Comparison of ENCODE assay signal across 21 cellular contexts in the genomic region with DNA sequence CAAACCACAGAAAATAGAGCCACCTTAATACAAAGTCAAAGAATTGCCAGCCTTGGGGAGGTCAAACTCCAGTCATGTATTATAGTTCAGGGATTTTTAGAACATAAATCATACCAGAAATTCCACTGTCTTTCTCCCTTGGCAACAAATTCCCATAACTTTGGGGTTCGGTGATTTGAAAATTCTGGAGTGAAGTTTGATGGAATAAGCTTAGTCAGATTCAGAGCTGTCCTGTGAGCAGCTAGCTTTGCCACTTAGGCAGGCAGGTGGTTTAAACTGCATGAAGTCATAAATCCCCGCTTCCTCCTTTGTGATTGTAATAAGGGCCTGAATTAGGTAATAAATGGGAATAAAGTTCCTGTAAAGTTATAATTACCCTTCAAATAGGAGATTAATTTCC.
"Had no signal": no experiment of that assay in that cellular context is flagged by ENCODE, and none has a peak within 500 bp of the region (broad histone marks: within the 10 kb centered on the region; RNA-seq: fewer than 3 reads in every experiment).

No MANE protein-coding gene starts in this region.

- H3K36me3 Mint-ChIP-seq: activated CD8-positive, alpha-beta memory T cell treated with anti-CD3 and anti-CD28 coated beads, Interleukin-2, amount 10 ng/mL, durations not matched to agents 7 days and 5 days; activated naive CD4-positive, alpha-beta T cell treated with anti-CD3 and anti-CD28 coated beads, Interleukin-2, amount 50 U/mL, for 24 hours; brain; natural killer cell treated with Interleukin-12 subunit alpha and Interleukin-12 subunit beta and Interleukin-15 and Interleukin-18, amount 100 ng/mL, for 72 hours; stimulated activated naive B cell treated with anti-CD40 and anti-IgM and Interleukin-4, amounts not matched to agents 10 μg/mL and 1 μg/mL and 100 μg/mL, for 72 hours had no signal

- H3K27ac Mint-ChIP-seq: activated CD8-positive, alpha-beta memory T cell treated with anti-CD3 and anti-CD28 coated beads, Interleukin-2, amount 10 ng/mL, durations not matched to agents 7 days and 5 days; activated naive CD4-positive, alpha-beta T cell treated with anti-CD3 and anti-CD28 coated beads, Interleukin-2, amount 50 U/mL, for 24 hours; activated T-cell treated with anti-CD3 and anti-CD28 coated beads, Interleukin-2, amount 50 U/mL, for 24 hours; brain; natural killer cell treated with Interleukin-12 subunit alpha and Interleukin-12 subunit beta and Interleukin-15 and Interleukin-18, amount 100 ng/mL, for 72 hours; stimulated activated naive B cell treated with anti-CD40 and anti-IgM and Interleukin-4, amounts not matched to agents 10 μg/mL and 1 μg/mL and 100 μg/mL, for 72 hours had no signal

- H3K36me3 ChIP-seq: spleen, tibial nerve had no signal

- H3K9me3 ChIP-seq: psoas muscle, spleen, tibial nerve had no signal

- H3K9me3 Mint-ChIP-seq: activated naive CD4-positive, alpha-beta T cell treated with anti-CD3 and anti-CD28 coated beads, Interleukin-2, amount 50 U/mL, for 24 hours; brain had no signal

- ATAC-seq: activated CD4-positive, CD25-positive, alpha-beta regulatory T cell treated with anti-CD3 and anti-CD28 coated beads, Interleukin-2, amount 50 U/mL, for 24 hours; activated CD8-positive, alpha-beta memory T cell treated with anti-CD3 and anti-CD28 coated beads, Interleukin-2, amount 10 ng/mL, durations not matched to agents 7 days and 5 days; natural killer cell treated with Interleukin-12 subunit alpha and Interleukin-12 subunit beta and Interleukin-15 and Interleukin-18, amount 100 ng/mL, for 72 hours; psoas muscle; sciatic nerve; stimulated activated naive B cell treated with anti-CD40 and anti-IgM and Interleukin-4, amounts not matched to agents 10 μg/mL and 1 μg/mL and 100 μg/mL, for 72 hours had no signal

- H3K4me1 Mint-ChIP-seq: activated CD8-positive, alpha-beta memory T cell treated with anti-CD3 and anti-CD28 coated beads, Interleukin-2, amount 10 ng/mL, durations not matched to agents 7 days and 5 days; activated naive CD4-positive, alpha-beta T cell treated with anti-CD3 and anti-CD28 coated beads, Interleukin-2, amount 50 U/mL, for 24 hours; central memory CD8-positive, alpha-beta T cell; stimulated activated naive B cell treated with anti-CD40 and anti-IgM and Interleukin-4, amounts not matched to agents 10 μg/mL and 1 μg/mL and 100 μg/mL, for 72 hours had no signal

- H3K4me1 ChIP-seq: psoas muscle, spleen had no signal

- H3K4me3 Mint-ChIP-seq: activated CD8-positive, alpha-beta memory T cell treated with anti-CD3 and anti-CD28 coated beads, Interleukin-2, amount 10 ng/mL, durations not matched to agents 7 days and 5 days; activated naive CD4-positive, alpha-beta T cell treated with anti-CD3 and anti-CD28 coated beads, Interleukin-2, amount 50 U/mL, for 24 hours; activated T-cell treated with anti-CD3 and anti-CD28 coated beads, Interleukin-2, amount 50 U/mL, for 24 hours; brain; central memory CD8-positive, alpha-beta T cell; natural killer cell treated with Interleukin-12 subunit alpha and Interleukin-12 subunit beta and Interleukin-15 and Interleukin-18, amount 100 ng/mL, for 72 hours; stimulated activated naive B cell treated with anti-CD40 and anti-IgM and Interleukin-4, amounts not matched to agents 10 μg/mL and 1 μg/mL and 100 μg/mL, for 72 hours had no signal

- H3K27me3 Mint-ChIP-seq: activated CD8-positive, alpha-beta memory T cell treated with anti-CD3 and anti-CD28 coated beads, Interleukin-2, amount 10 ng/mL, durations not matched to agents 7 days and 5 days; activated naive CD4-positive, alpha-beta T cell treated with anti-CD3 and anti-CD28 coated beads, Interleukin-2, amount 50 U/mL, for 24 hours; activated T-cell treated with anti-CD3 and anti-CD28 coated beads, Interleukin-2, amount 50 U/mL, for 24 hours; central memory CD8-positive, alpha-beta T cell; natural killer cell treated with Interleukin-12 subunit alpha and Interleukin-12 subunit beta and Interleukin-15 and Interleukin-18, amount 100 ng/mL, for 72 hours; stimulated activated naive B cell treated with anti-CD40 and anti-IgM and Interleukin-4, amounts not matched to agents 10 μg/mL and 1 μg/mL and 100 μg/mL, for 72 hours had no signal

- H3K27ac ChIP-seq: epithelial cell of prostate, psoas muscle, spleen, tibial nerve had no signal

- H3K27me3 ChIP-seq: spleen, tibial nerve had no signal

- H3K4me3 ChIP-seq: psoas muscle, spleen, tibial nerve had no signal

- DNase-seq: activated CD4-positive, alpha-beta T cell treated with anti-CD3 and anti-CD28 coated beads, Interleukin-2, amount 50 U/mL, for 4 hours; activated CD8-positive, alpha-beta memory T cell treated with anti-CD3 and anti-CD28 coated beads, Interleukin-2, amount 10 ng/mL, durations not matched to agents 7 days and 5 days; activated effector memory CD4-positive, alpha-beta T cell treated with Interleukin-2 at 50 U/mL for 16 hours; activated T-cell treated with anti-CD3 and anti-CD28 coated beads, Interleukin-2, amount 50 U/mL, for 24 hours; cortex of kidney; effector memory CD4-positive, alpha-beta T cell; hypothalamus; kidney glomerular epithelial cell; occipital lobe; psoas muscle; spleen; stimulated activated CD4-positive, alpha-beta T cell treated with anti-CD3 and anti-CD28 coated beads, Interleukin-1b, Interleukin-23, amount 100 ng/mL, for 48 hours; stimulated activated naive B cell treated with anti-CD40 and anti-IgM and Interleukin-4, amounts not matched to agents 10 μg/mL and 1 μg/mL and 100 μg/mL, for 72 hours had no signal
